Comparison of ENCODE assay signal across 12 cellular contexts in the genomic region with DNA sequence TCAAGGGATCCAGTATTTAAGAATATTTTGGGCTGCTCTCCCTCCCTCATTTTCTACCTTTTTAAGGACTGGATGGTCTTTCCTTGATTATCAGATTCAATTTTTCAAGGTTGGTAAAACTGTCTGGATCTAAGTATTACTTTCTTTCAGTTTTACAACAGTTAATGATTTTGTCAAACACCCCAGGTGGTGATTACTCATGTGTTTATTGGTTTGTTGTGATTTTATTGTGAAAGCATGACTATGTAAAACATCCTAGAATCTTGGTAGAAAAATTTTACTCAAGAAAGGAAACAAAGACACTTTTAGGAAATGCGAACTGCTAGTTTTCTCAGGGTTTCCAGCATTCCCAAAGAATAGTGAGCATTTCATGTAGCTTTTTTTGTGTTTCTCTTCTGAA.
"Had no signal": no experiment of that assay in that cellular context is flagged by ENCODE, and none has a peak within 500 bp of the region (broad histone marks: within the 10 kb centered on the region; RNA-seq: fewer than 3 reads in every experiment).

No MANE protein-coding gene starts in this region.

- FAIRE-seq: keratinocyte had no signal

- DNase-seq: activated CD4-positive, alpha-beta memory T cell treated with anti-CD3 and anti-CD28 coated beads, Interleukin-2, amount 10 ng/mL, durations not matched to agents 7 days and 5 days; activated CD4-positive, alpha-beta T cell treated with anti-CD3 and anti-CD28 coated beads for 4 hours; activated naive CD4-positive, alpha-beta T cell treated with anti-CD3 and anti-CD28 coated beads, Interleukin-2, amount 10 ng/mL, durations not matched to agents 7 days and 5 days; activated T-cell treated with anti-CD3 and anti-CD28 coated beads, Interleukin-2, amount 50 U/mL, for 24 hours; dorsolateral prefrontal cortex; ovary; spleen; stimulated activated CD4-positive, alpha-beta T cell treated with anti-CD3 and anti-CD28 coated beads, Interleukin-1b, Interleukin-23, amount 100 ng/mL, for 48 hours; stomach had no signal

- ATAC-seq: left lobe of liver, sciatic nerve had no signal
